In the genomic region with DNA sequence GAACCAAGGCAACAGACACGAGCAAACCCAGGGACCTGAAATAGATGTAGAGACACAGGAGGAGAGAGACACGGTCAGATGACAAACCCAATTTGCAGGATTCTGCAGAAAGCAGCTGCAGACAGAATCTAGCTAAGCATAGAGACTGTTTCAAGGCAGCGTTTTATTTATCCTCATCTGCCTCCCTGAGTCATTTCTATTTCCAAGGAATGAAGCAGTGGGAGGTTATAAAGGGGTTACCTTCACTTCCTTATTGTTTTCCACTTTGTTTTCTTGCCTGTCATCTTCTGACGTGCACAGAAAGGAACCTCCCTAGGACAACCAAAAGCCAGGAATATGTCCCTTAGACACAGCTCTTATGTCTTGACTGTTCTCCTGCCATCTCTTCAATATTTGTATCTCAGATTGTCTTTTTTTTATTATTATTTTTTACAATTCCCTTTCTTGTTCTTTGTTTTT, we compare ENCODE assay signal across 10 cellular contexts. TPM values are rescaled to one million over a fixed set of nuclear protein-coding genes. Genes with fewer than 3 reads are reported as not detected.
DNase-seq lines count a peak whose midpoint lies in the region; ATAC-seq, FAIRE-seq and TF ChIP-seq lines count a peak whose summit lies in the region.
"Not testable (repeated sequence)": the region's sequence is repeated elsewhere in the genome, so short reads cannot be mapped to it uniquely, and the experiment has no call there.
"Had no signal": no experiment of that assay in that cellular context is flagged by ENCODE, and none has a peak within 500 bp of the region (broad histone marks: within the 10 kb centered on the region; RNA-seq: fewer than 3 reads in every experiment).

No MANE protein-coding gene starts in this region.

- H3K36me3 Mint-ChIP-seq in WTC11 = peaks cover 12% of the 10 kb centered on the region; the same call in 1 of the 2 replicates
- not testable (repeated sequence) for H3K36me3 Mint-ChIP-seq in chondrocyte (ENCODE audit: low read depth); naive B cell; stimulated activated memory B cell treated with anti-CD40 and anti-IgM and Interleukin-4, amounts not matched to agents 10 μg/mL and 1 μg/mL and 100 μg/mL, for 72 hours

- not testable (repeated sequence) for H3K4me1 ChIP-seq in foreskin keratinocyte

- H3K9me3 Mint-ChIP-seq in WTC11; chondrocyte (ENCODE audit: low read depth); naive B cell; stimulated activated memory B cell treated with anti-CD40 and anti-IgM and Interleukin-4, amounts not matched to agents 10 μg/mL and 1 μg/mL and 100 μg/mL, for 72 hours: not testable (repeated sequence)

- POLR2A ChIA-PET in WTC11 (lab: Charles Lee) = not testable (repeated sequence)

- TF ChIP-seq POLR2A in GM12892 (IDR thresholded peaks at IDR 0.05; ENCODE audit: low read depth, low read length) = not testable (repeated sequence)

- not testable (repeated sequence) for H3K27ac ChIP-seq in foreskin keratinocyte

- CTCF ChIA-PET in WTC11 (lab: Charles Lee) = not testable (repeated sequence)

- not testable (repeated sequence) for H3K27me3 Mint-ChIP-seq in WTC11 (ENCODE audit: low read depth); chondrocyte (ENCODE audit: low read depth)
- H3K27me3 Mint-ChIP-seq in naive B cell = peaks cover 6 to 17% (median 10%) of the 10 kb centered on the region in 3 donors
- peaks cover 39% of the 10 kb centered on the region for H3K27me3 Mint-ChIP-seq in stimulated activated memory B cell treated with anti-CD40 and anti-IgM and Interleukin-4, amounts not matched to agents 10 μg/mL and 1 μg/mL and 100 μg/mL, for 72 hours

- H3K4me1 Mint-ChIP-seq in WTC11 = peaks cover 72% of the 10 kb centered on the region
- H3K4me1 Mint-ChIP-seq in chondrocyte (ENCODE audit: low read depth) = peaks cover 27% of the 10 kb centered on the region
- H3K4me1 Mint-ChIP-seq in naive B cell = peaks cover 11 to 16% (median 13%) of the 10 kb centered on the region in 3 donors
- H3K4me1 Mint-ChIP-seq in stimulated activated memory B cell treated with anti-CD40 and anti-IgM and Interleukin-4, amounts not matched to agents 10 μg/mL and 1 μg/mL and 100 μg/mL, for 72 hours = not testable (repeated sequence)

- FAIRE-seq in GM12892 (lab: Jason Lieb, UNC) = peak; percentile 60

- peak overlapping the region; percentile 1; the same call in 1 of the 2 replicates for H3K4me3 Mint-ChIP-seq in WTC11
- peak overlapping the region; percentile 28 for H3K4me3 Mint-ChIP-seq in chondrocyte (ENCODE audit: unreplicated experiment)
- H3K4me3 Mint-ChIP-seq in naive B cell; stimulated activated memory B cell treated with anti-CD40 and anti-IgM and Interleukin-4, amounts not matched to agents 10 μg/mL and 1 μg/mL and 100 μg/mL, for 72 hours: not testable (repeated sequence)

- not testable (repeated sequence) for DNase-seq in GM12892 (ENCODE audit: insufficient read length); WTC11 (ENCODE audit: low spot score); chondrocyte (ENCODE audit: low spot score); foreskin keratinocyte; naive B cell

- peak; percentile 47 for ATAC-seq in HG03280 (IDR thresholded peaks at IDR 0.05; ENCODE audit: unreplicated experiment)
- peak; percentile 9; the same call in 1 of the 2 replicates for ATAC-seq in WTC11
- peak; percentile 25 for ATAC-seq in foreskin keratinocyte
- peak; percentile 91 for ATAC-seq in naive B cell (ENCODE audit: low read depth in 2 of 2)
- ATAC-seq in stimulated activated memory B cell treated with anti-CD40 and anti-IgM and Interleukin-4, amounts not matched to agents 10 μg/mL and 1 μg/mL and 100 μg/mL, for 72 hours = peak; percentile 97

- TF ChIP-seq CTCF in WTC11 (IDR thresholded peaks at IDR 0.05); chondrocyte (IDR thresholded peaks at IDR 0.05); foreskin keratinocyte (conservative IDR thresholded peaks at IDR 0.05): not testable (repeated sequence)

- not testable (repeated sequence) for H3K27me3 ChIP-seq in foreskin keratinocyte

- peak overlapping the region; percentile 96 for H3K27ac Mint-ChIP-seq in WTC11
- H3K27ac Mint-ChIP-seq in chondrocyte (ENCODE audit: unreplicated experiment) = peak overlapping the region; percentile 71
- H3K27ac Mint-ChIP-seq in naive B cell = peak overlapping the region in 4 of 6 donors; percentile 2 to 84 (median 25)
- peak overlapping the region; percentile 44 for H3K27ac Mint-ChIP-seq in stimulated activated memory B cell treated with anti-CD40 and anti-IgM and Interleukin-4, amounts not matched to agents 10 μg/mL and 1 μg/mL and 100 μg/mL, for 72 hours

RNA-seq across cellular contexts. Expression of a gene that starts 24.7 kb away (rescaled TPM):
- polyA plus RNA-seq in GM12892 (2012; ENCODE audit: missing spikeins) = 0.72 TPM
- 24.4 to 28.8 TPM (median 26.7 TPM) in 3 replicates for total RNA-seq in WTC11 (2021)
- total RNA-seq in chondrocyte = 0.60 to 2.3 TPM (median 1.8 TPM) in 3 replicates
- total RNA-seq in foreskin keratinocyte = 0.28 and 0.31 TPM in 2 replicates
- 0.03 and 0.08 TPM in 2 replicates for polyA plus RNA-seq in foreskin keratinocyte
- under 1 TPM in 1 of 6 donors, not detected in 5; 0.58 TPM for polyA plus RNA-seq in naive B cell (ENCODE audit: low read depth in 6 of 6)
- total RNA-seq: GM23248, Right ventricle myocardium superior had no signal
- polyA plus RNA-seq: GM23248, IgD-negative memory B cell had no signal

RNA-seq across cellular contexts. Expression of a gene that starts 58.8 kb away (rescaled TPM):
- not detected for polyA plus RNA-seq in GM12892 (2012; ENCODE audit: missing spikeins)
- total RNA-seq in WTC11 (2021) = 330 to 387 TPM (median 352 TPM) in 3 replicates
- not detected in 3 replicates for total RNA-seq in chondrocyte
- total RNA-seq in foreskin keratinocyte = 0.18 TPM in 1 of 2 replicates, not detected in the other
- polyA plus RNA-seq in foreskin keratinocyte = not detected in 2 replicates
- not detected for polyA plus RNA-seq in naive B cell (ENCODE audit: low read depth in 6 of 6)
- total RNA-seq: GM23248, Right ventricle myocardium superior had no signal
- polyA plus RNA-seq: IgD-negative memory B cell had no signal

Comparison
In these comparisons a context has a peak if more than half of its experiments do, and no peak if none do; other contexts are left out.
1. ATAC-seq: peak in every context shown above with its lines; median percentile 97 in stimulated activated memory B cell treated with anti-CD40 and anti-IgM and Interleukin-4, amounts not matched to agents 10 μg/mL and 1 μg/mL and 100 μg/mL, for 72 hours; 91 in naive B cell; 47 in HG03280; 25 in foreskin keratinocyte; 9 in WTC11.
2. H3K27ac Mint-ChIP-seq: peak in every context shown above with its lines; median percentile 96 in WTC11; 71 in chondrocyte; 44 in stimulated activated memory B cell treated with anti-CD40 and anti-IgM and Interleukin-4, amounts not matched to agents 10 μg/mL and 1 μg/mL and 100 μg/mL, for 72 hours; 25 in naive B cell.
3. RNA of a gene that starts 58.8 kb away (total RNA-seq): 330 to 387 TPM in WTC11; 0.18 TPM in foreskin keratinocyte and not detected in chondrocyte; every median in the first group is over 100 times any median in the second.